23 cellular contexts compared by ENCODE assay signal in the genomic region with DNA sequence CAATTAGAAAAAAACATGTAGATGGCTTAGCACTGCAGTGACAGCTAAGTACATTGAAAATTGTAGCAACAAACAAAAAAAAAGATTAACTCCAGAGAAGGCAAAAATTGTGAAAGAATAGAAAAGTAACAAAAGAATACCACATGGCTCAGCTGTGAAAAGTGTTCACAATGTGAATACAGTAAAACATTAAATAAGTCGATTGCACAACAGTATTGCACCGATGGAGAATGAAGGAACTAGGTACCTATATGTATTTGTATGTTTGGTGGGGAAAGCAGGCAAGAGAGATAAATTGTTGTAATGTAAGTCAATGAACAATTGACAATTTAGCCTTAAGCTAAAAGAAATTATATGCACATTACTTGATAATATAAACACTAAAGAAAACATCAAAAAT. TPM values are rescaled to one million over a fixed set of nuclear protein-coding genes. Genes with fewer than 3 reads are reported as not detected.
DNase-seq lines count a peak whose midpoint lies in the region; ATAC-seq, FAIRE-seq and TF ChIP-seq lines count a peak whose summit lies in the region.
"Had no signal": no experiment of that assay in that cellular context is flagged by ENCODE, and none has a peak within 500 bp of the region (broad histone marks: within the 10 kb centered on the region; RNA-seq: fewer than 3 reads in every experiment).

No MANE protein-coding gene starts in this region.

- H3K4me2 ChIP-seq in HepG2 (ENCODE audit: low read depth, low read length) = no peak overlapping the region

- TF ChIP-seq CTCF in HepG2 (CRISPR knock-in tag; IDR thresholded peaks at IDR 0.05) (no peak), right lobe of liver (IDR thresholded peaks at IDR 0.05) (no peak), fibroblast of mammary gland (conservative IDR thresholded peaks at IDR 0.05; ENCODE audit: control insufficient read depth, insufficient read depth, low read depth, low read length) (no peak)

- intact Hi-C loops in HepG2 (cut with micrococcal nuclease; ENCODE audit: unreplicated experiment) = no loop called here
- intact Hi-C loops in right lobe of liver (cut with DNase I) = no loop called here

- H3K9me3 ChIP-seq in HepG2 (ENCODE audit: low read length) = no peaks in the 10 kb centered on the region
- no peaks in the 10 kb centered on the region for H3K9me3 ChIP-seq in right lobe of liver
- H3K9me3 ChIP-seq in adipocyte (ENCODE audit: control insufficient read depth, low read length) = no peaks in the 10 kb centered on the region
- H3K9me3 ChIP-seq: BE2C, HAP-1 had no signal

- in situ Hi-C loops in HepG2 (cut with HindIII; ENCODE audit: extremely low pct_ligation_motif_present, low pct_unique_long_range_greater_than_20kb) = no loop called here

- no peak for TF ChIP-seq EP300 in HepG2 (IDR thresholded peaks at IDR 0.05; ENCODE audit: low read depth in 2 of 2, low read length in 2 of 2)
- no peak for TF ChIP-seq EP300 in HepG2 (CRISPR knock-in tag; IDR thresholded peaks at IDR 0.05; ENCODE audit: borderline replicate concordance)

- H2AFZ ChIP-seq in HepG2 (ENCODE audit: low read length) = no peak overlapping the region

- CTCF ChIA-PET in HepG2 (lab: Yijun Ruan, JAX; ENCODE audit: low intra/inter-chr PET ratio, low total read pairs) = no interaction called here

- no peak for TF ChIP-seq POLR2A in HepG2 (IDR thresholded peaks at IDR 0.05; ENCODE audit: insufficient read depth in 1 of 2, low read depth in 2 of 2, low read length in 2 of 2)
- TF ChIP-seq POLR2A in right lobe of liver (IDR thresholded peaks at IDR 0.05) = no peak

- BruUV-seq in HepG2 (replicated peaks; lab: Mats Ljungman, UMichigan) = no TSS peak

- H3K4me1 ChIP-seq in HepG2 (ENCODE audit: insufficient read depth, low read length) = no peaks in the 10 kb centered on the region
- H3K4me1 ChIP-seq in right lobe of liver = no peaks in the 10 kb centered on the region
- no peaks in the 10 kb centered on the region for H3K4me1 ChIP-seq in adipocyte (ENCODE audit: control insufficient read depth, insufficient read depth, low read length)
- H3K4me1 ChIP-seq: BE2C, HAP-1 had no signal

- 31% methylated on average over 2 of the region's 2 CpGs for WGBS in HepG2 (ENCODE audit: low lambda C conversion rate)
- WGBS in right lobe of liver (ENCODE audit: insufficient coverage, low coverage, low lambda C conversion rate, missing lambda C conversion rate) = 73% methylated on average over 2 of the region's 2 CpGs

- ATAC-seq in HepG2 (no peak), right lobe of liver (no peak)

- FAIRE-seq in HepG2 (lab: Jason Lieb, UNC) = no peak
- FAIRE-seq: D721Med, G401.6, GM12891, HTR-8/SVneo had no signal

- H3K79me2 ChIP-seq in HepG2 (ENCODE audit: insufficient read depth, low read length) = no peaks in the 10 kb centered on the region

- H3K9ac ChIP-seq in HepG2 (ENCODE audit: insufficient read depth, low read depth, low read length) = no peak overlapping the region
- H3K9ac ChIP-seq in adipocyte (ENCODE audit: low read length) = no peak overlapping the region

- TF ChIP-seq RAD21 in HepG2 (CRISPR knock-in tag; IDR thresholded peaks at IDR 0.05) = no peak

- DNase-seq in HepG2 (ENCODE audit: low spot score) (no peak), right lobe of liver (no peak), adipocyte (ENCODE audit: low read depth) (peak; percentile 63), fibroblast of mammary gland (ENCODE audit: low read depth) (peak; percentile 15), superior temporal gyrus (ENCODE audit: extremely low spot score) (peak; percentile 7), NCI-H1105 treated with DMSO at 0.1 percent for 48 hours (lab: John Stamatoyannopoulos, UW) (no peak), NCI-H2029 (lab: John Stamatoyannopoulos, UW) (no peak), Ammon's horn (ENCODE audit: low spot score) (no peak)
- DNase-seq: 8988T; ACHN; BE2C; CD4-positive, alpha-beta memory T cell; COR-L47; DMS153; DMS79 treated with DMSO at 0.1 percent for 48 hours; EL; GOT3 had no signal

- H3K36me3 ChIP-seq in HepG2 (replicated peaks in 1 of 2; ENCODE audit: control insufficient read depth in 1 of 2, insufficient read depth in 2 of 2, low read length in 2 of 2) (no peaks in the 10 kb centered on the region), right lobe of liver (no peaks in the 10 kb centered on the region), adipocyte (ENCODE audit: control insufficient read depth, insufficient read depth, low read length, severe bottlenecking) (no peaks in the 10 kb centered on the region)
- H3K36me3 ChIP-seq: BE2C, HAP-1 had no signal

- H3K4me3 ChIP-seq in HepG2 (replicated peaks in 1 of 3; ENCODE audit: insufficient read depth in 1 of 3, low read depth in 2 of 3, low read length in 3 of 3) (no peak overlapping the region), right lobe of liver (no peak overlapping the region), adipocyte (ENCODE audit: low read length) (no peak overlapping the region), fibroblast of mammary gland (ENCODE audit: control insufficient read depth, low read depth, low read length) (no peak overlapping the region)
- H3K4me3 ChIP-seq: HAP-1 had no signal

- H3K27me3 ChIP-seq in HepG2 (ENCODE audit: control insufficient read depth in 1 of 2, insufficient read depth in 2 of 2, low read length in 2 of 2) (no peaks in the 10 kb centered on the region), right lobe of liver (no peaks in the 10 kb centered on the region), adipocyte (replicated peaks; ENCODE audit: control insufficient read depth, insufficient read depth, low read length) (no peaks in the 10 kb centered on the region)
- H3K27me3 ChIP-seq: BE2C had no signal

- H4K20me1 ChIP-seq in HepG2 (ENCODE audit: insufficient read depth, low read length) = no peaks in the 10 kb centered on the region

- no peak overlapping the region for H3K27ac ChIP-seq in HepG2 (ENCODE audit: extremely low read length, insufficient read depth, low read length)
- no peak overlapping the region for H3K27ac ChIP-seq in right lobe of liver
- H3K27ac ChIP-seq: C4-2B had no signal

- POLR2A ChIA-PET in HepG2 (lab: Yijun Ruan, JAX) = no interaction called here

TF ChIP-seq in HepG2, 621 proteins besides CTCF, POLR2A, EP300 and RAD21:
- TF ChIP-seq KDM1A (CRISPR knock-in tag; IDR thresholded peaks at IDR 0.05) (no peak), CEBPB (IDR thresholded peaks at IDR 0.05; ENCODE audit: borderline replicate concordance, low read depth, low read length) (peak; percentile 81)

RNA-seq across cellular contexts. Expression of gene TBC1D32, which starts 59.4 kb away (rescaled TPM):
- total RNA-seq in HepG2 (2016; rRNA removed; fragmentation: Illumina TruSeq; extraction: Trizol) (3.1 and 4.8 TPM in 2 replicates), right lobe of liver (1 to 10 TPM in 5 of 6 experiments, under 1 TPM in 1; 0.65 to 2.3 (median 1.7) TPM)
- 2.2 and 2.8 TPM in 2 replicates for total RNA-seq in HepG2 (2016; cell fraction: cytosol; rRNA removed; fragmentation: Illumina TruSeq; extraction: Trizol; ENCODE audit: low read depth)
- 3.0 and 4.1 TPM in 2 replicates for total RNA-seq in HepG2 (2016; cell fraction: insoluble cytoplasmic fraction; rRNA removed; fragmentation: Illumina TruSeq; extraction: Trizol)
- total RNA-seq in HepG2 (2016; cell fraction: membrane; rRNA removed; fragmentation: Illumina TruSeq; extraction: Trizol) = 1.4 and 1.5 TPM in 2 replicates
- 17.0 and 19.3 TPM in 2 replicates for total RNA-seq in HepG2 (2016; cell fraction: nucleus; rRNA removed; fragmentation: Illumina TruSeq; extraction: Trizol)
- 2.0 and 2.3 TPM in 2 replicates for polyA plus RNA-seq in HepG2 (2011; rRNA removed)
- polyA plus RNA-seq in HepG2 (2011; cell fraction: cytosol; rRNA removed) = 0.15 and 0.81 TPM in 2 replicates
- 4.6 and 5.0 TPM in 2 replicates for polyA plus RNA-seq in HepG2 (2011; cell fraction: nucleus; rRNA removed)
- polyA plus RNA-seq in HepG2 (2012) = 0.44 and 0.68 TPM in 2 replicates
- polyA plus RNA-seq in HepG2 (2016; cell fraction: cytosol; fragmentation: Illumina TruSeq; extraction: Trizol; ENCODE audit: low read depth) = 0.09 and 0.20 TPM in 2 replicates
- 0.82 and 1.4 TPM in 2 replicates for polyA plus RNA-seq in HepG2 (2016; cell fraction: insoluble cytoplasmic fraction; fragmentation: Illumina TruSeq; extraction: Trizol; ENCODE audit: low read depth)
- 0.22 and 0.29 TPM in 2 replicates for polyA plus RNA-seq in HepG2 (2016; cell fraction: membrane; fragmentation: Illumina TruSeq; extraction: Trizol; ENCODE audit: low read depth)
- 5.2 and 6.6 TPM in 2 replicates for polyA plus RNA-seq in HepG2 (2016; cell fraction: nucleus; fragmentation: Illumina TruSeq; extraction: Trizol; ENCODE audit: insufficient read depth, low read depth)
- 2.8 and 2.9 TPM in 2 replicates for polyA minus RNA-seq in HepG2 (2011; rRNA and poly(A)+ RNA removed; ENCODE audit: low replicate concordance)
- polyA minus RNA-seq in HepG2 (2011; cell fraction: cytosol; rRNA and poly(A)+ RNA removed) = 0.49 and 1.1 TPM in 2 replicates
- 20.1 and 28.6 TPM in 2 replicates for polyA minus RNA-seq in HepG2 (2011; cell fraction: nucleus; rRNA and poly(A)+ RNA removed)

Comparison
In these comparisons a context has a peak if more than half of its experiments do, and no peak if none do; other contexts are left out.
1. DNase-seq: peak in adipocyte (single experiment), fibroblast of mammary gland (single experiment) and superior temporal gyrus (single experiment); none in HepG2 (single experiment), right lobe of liver (0 of 3), NCI-H1105 treated with DMSO at 0.1 percent for 48 hours (single experiment), NCI-H2029 (single experiment) and Ammon's horn (single experiment).